In the genomic region with DNA sequence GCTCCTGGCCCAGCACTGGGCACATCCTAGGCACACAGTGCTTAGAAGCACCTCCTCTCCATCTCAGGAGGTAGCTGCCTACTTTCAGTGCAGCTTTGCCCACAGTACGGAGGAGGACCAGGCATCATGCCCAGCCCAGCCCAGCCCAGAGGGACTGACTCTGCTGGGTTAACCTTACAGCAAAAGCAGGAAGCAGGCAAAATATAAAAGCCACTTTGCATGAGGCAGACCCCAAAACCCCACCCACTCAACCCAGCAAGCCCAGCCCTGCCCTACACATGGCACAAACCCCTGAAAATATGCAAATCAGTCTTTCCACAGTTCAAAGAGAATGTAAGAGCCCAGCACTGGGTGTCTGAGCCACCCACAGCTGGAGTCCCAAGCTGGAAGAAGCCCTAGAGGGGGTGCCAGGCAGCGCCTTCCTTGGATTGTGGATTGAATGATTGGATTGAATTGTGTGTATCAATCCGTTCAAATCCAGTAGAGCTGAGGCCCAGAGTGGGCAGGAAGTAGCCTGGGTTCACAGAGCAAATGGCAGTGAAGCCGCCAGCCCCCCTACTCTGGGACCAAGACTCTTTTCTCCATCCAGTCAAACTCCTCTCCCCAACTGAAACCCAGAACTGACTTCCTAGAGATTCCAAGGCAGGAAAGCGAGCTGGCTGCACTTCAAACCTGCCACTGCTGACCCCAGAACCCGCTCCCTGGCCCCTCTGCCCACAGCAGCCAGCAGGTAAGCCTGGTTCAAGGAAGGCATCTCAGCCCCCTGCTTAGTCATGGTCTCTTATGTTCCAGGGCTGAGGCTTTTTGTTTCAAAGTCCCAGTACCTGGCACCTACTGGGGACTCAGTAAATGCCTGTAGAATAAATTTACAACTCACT, we compare ENCODE assay signal across 17 cellular contexts.
DNase-seq lines count a peak whose midpoint lies in the region; ATAC-seq, FAIRE-seq and TF ChIP-seq lines count a peak whose summit lies in the region.
"Had no signal": no experiment of that assay in that cellular context is flagged by ENCODE, and none has a peak within 500 bp of the region (broad histone marks: within the 10 kb centered on the region; RNA-seq: fewer than 3 reads in every experiment).

No MANE protein-coding gene starts in this region.

- H3K36me3 Mint-ChIP-seq in endodermal cell (ENCODE audit: low read depth): no peaks in the 10 kb centered on the region
- H3K36me3 Mint-ChIP-seq: CD8-positive, alpha-beta memory T cell had no signal

- ATAC-seq in GM21619 (IDR thresholded peaks at IDR 0.05; ENCODE audit: unreplicated experiment): no peak

- H3K27me3 ChIP-seq in BLaER1 (no peaks in the 10 kb centered on the region), HUES6 (ENCODE audit: control insufficient read depth, insufficient read depth, low read length) (peaks cover 9% of the 10 kb centered on the region; the same call in 1 of the 2 replicates), endodermal cell (ENCODE audit: control insufficient read depth, insufficient read depth, low read length, poor library complexity, severe bottlenecking) (no peaks in the 10 kb centered on the region), MM.1S (replicated peaks; ENCODE audit: insufficient read depth, low read length) (peaks cover 94% of the 10 kb centered on the region)

- no peaks in the 10 kb centered on the region for H3K79me2 ChIP-seq in MM.1S (ENCODE audit: low read length)

- H3K27me3 Mint-ChIP-seq in endodermal cell (ENCODE audit: insufficient read depth): no peaks in the 10 kb centered on the region

- no peak for FAIRE-seq in GM19239 (lab: Jason Lieb, UNC)
- FAIRE-seq: A204.1, TTC549 had no signal

- H3K9me3 ChIP-seq in BLaER1 (no peaks in the 10 kb centered on the region), HUES6 (ENCODE audit: control insufficient read depth, insufficient read depth, low read depth, low read length) (no peaks in the 10 kb centered on the region), endodermal cell (ENCODE audit: control insufficient read depth, low read length) (no peaks in the 10 kb centered on the region), MM.1S (replicated peaks; ENCODE audit: insufficient read depth, low read length) (no peaks in the 10 kb centered on the region)

- peak overlapping the region; percentile 42 for H3K4me2 ChIP-seq in BLaER1
- no peak overlapping the region for H3K4me2 ChIP-seq in MM.1S (ENCODE audit: low read depth, low read length)

- DNase-seq in GM19239 (ENCODE audit: insufficient read length, low spot score) (peak; percentile 17), endodermal cell (peak; percentile 77), MM.1S (no peak), HPDE6-E6E7 (ENCODE audit: extremely low spot score) (no peak), dedifferentiated amniotic fluid mesenchymal stem cell (ENCODE audit: extremely low spot score) (no peak)
- DNase-seq: CD8-positive, alpha-beta memory T cell; GDM1; GOT3; NCI-H2107 had no signal

- peaks cover 24% of the 10 kb centered on the region for H3K4me1 ChIP-seq in BLaER1
- H3K4me1 ChIP-seq in HUES6 (ENCODE audit: control insufficient read depth, insufficient read depth, low read length): peaks cover 10% of the 10 kb centered on the region; the same call in 1 of the 2 replicates
- peaks cover 9% of the 10 kb centered on the region for H3K4me1 ChIP-seq in endodermal cell (ENCODE audit: control insufficient read depth, insufficient read depth, low read length)
- no peaks in the 10 kb centered on the region for H3K4me1 ChIP-seq in MM.1S (ENCODE audit: low read length)

- H3K36me3 ChIP-seq in BLaER1 (no peaks in the 10 kb centered on the region), HUES6 (ENCODE audit: control insufficient read depth, insufficient read depth, low read length) (no peaks in the 10 kb centered on the region), endodermal cell (ENCODE audit: control insufficient read depth, insufficient read depth, low read length) (no peaks in the 10 kb centered on the region), MM.1S (replicated peaks; ENCODE audit: insufficient read depth, low read length) (no peaks in the 10 kb centered on the region)

- H4K20me1 ChIP-seq in BLaER1 (no peaks in the 10 kb centered on the region), MM.1S (ENCODE audit: insufficient read depth, low read length) (no peaks in the 10 kb centered on the region)

- peak overlapping the region; percentile 93 for H3K27ac Mint-ChIP-seq in endodermal cell

- H3K4me1 Mint-ChIP-seq in endodermal cell: peaks cover 30% of the 10 kb centered on the region
- H3K4me1 Mint-ChIP-seq: CD8-positive, alpha-beta memory T cell had no signal

- 65 to 74% methylated on average over 3 to 6 of the region's 6 CpGs for WGBS in endodermal cell (ENCODE audit: insufficient coverage in 1 of 2, insufficient read length in 1 of 2), 2 experiments

- no peaks in the 10 kb centered on the region for H3K9me3 Mint-ChIP-seq in endodermal cell
- H3K9me3 Mint-ChIP-seq: CD8-positive, alpha-beta memory T cell had no signal

- H3K9me2 ChIP-seq in MM.1S (replicated peaks; ENCODE audit: insufficient read depth, low read length): no peaks in the 10 kb centered on the region

- H3K4me3 ChIP-seq in BLaER1 (no peak overlapping the region), HUES6 (ENCODE audit: low read depth, low read length) (no peak overlapping the region), endodermal cell (ENCODE audit: low read length) (no peak overlapping the region), MM.1S (ENCODE audit: low read length) (no peak overlapping the region)
- H3K4me3 ChIP-seq: lung, skin epidermis had no signal

- H3K27ac ChIP-seq in BLaER1: no peak overlapping the region
- H3K27ac ChIP-seq in HUES6 (ENCODE audit: low read depth, low read length): 0 out of 2 replicates have a peak overlapping the region, but pooled peaks have one; percentile 26
- H3K27ac ChIP-seq in endodermal cell (ENCODE audit: low read depth, low read length): no peak overlapping the region
- H3K27ac ChIP-seq in MM.1S (ENCODE audit: low read length): no peak overlapping the region
- H3K27ac ChIP-seq: HL-60 had no signal

- no peak overlapping the region for H2AFZ ChIP-seq in MM.1S (ENCODE audit: low read length)

- H3K9ac ChIP-seq in BLaER1 (0 out of 2 replicates have a peak overlapping the region, but pooled peaks have one; percentile 27), HUES6 (ENCODE audit: low read length) (peak overlapping the region; percentile 13), endodermal cell (ENCODE audit: extremely low read depth, low read length, poor library complexity, severe bottlenecking) (peak overlapping the region; percentile 28), MM.1S (ENCODE audit: low read length) (no peak overlapping the region)

- no peak overlapping the region for H3K4me3 Mint-ChIP-seq in endodermal cell
- H3K4me3 Mint-ChIP-seq: CD8-positive, alpha-beta memory T cell had no signal

- H3F3A ChIP-seq in MM.1S (ENCODE audit: insufficient read depth, low read length): no peaks in the 10 kb centered on the region

- TF ChIP-seq CTCF in endodermal cell (conservative IDR thresholded peaks at IDR 0.05) (no peak), MM.1S (IDR thresholded peaks at IDR 0.05; ENCODE audit: low read length) (no peak)

Comparison
In these comparisons a context has a peak if more than half of its experiments do, and no peak if none do; other contexts are left out.
1. DNase-seq: peak in GM19239 (single experiment) and endodermal cell (single experiment); none in MM.1S (single experiment), HPDE6-E6E7 (single experiment) and dedifferentiated amniotic fluid mesenchymal stem cell (single experiment).